32 cellular contexts compared by ENCODE assay signal in the genomic region with DNA sequence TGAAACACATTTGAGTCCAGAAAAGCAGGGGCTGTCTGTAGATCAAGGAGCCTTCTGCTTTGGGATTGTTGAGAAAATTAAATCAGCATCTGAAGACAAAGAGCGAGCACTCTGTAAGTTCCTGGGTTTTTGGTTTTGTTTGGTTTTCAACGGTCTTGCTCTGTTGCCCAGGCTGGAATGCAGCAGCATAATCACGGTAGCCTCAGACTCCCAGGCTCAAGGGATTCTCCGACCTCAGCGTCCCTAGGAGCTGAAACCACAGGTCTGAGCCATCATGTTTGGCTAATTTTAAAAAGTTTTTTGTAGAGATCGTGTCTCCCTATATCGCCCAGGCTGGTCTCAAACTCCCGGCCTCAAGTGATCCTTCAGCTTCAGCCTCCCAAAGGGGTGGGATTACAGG.
"Had no signal": no experiment of that assay in that cellular context is flagged by ENCODE, and none has a peak within 500 bp of the region (broad histone marks: within the 10 kb centered on the region; RNA-seq: fewer than 3 reads in every experiment).

No MANE protein-coding gene starts in this region.

- H2AFZ ChIP-seq: PC-9 had no signal

- H3K4me3 ChIP-seq: ascending aorta, PC-9, SJCRH30, SK-N-MC had no signal

- DNase-seq: activated CD4-positive, alpha-beta T cell treated with anti-CD3 and anti-CD28 coated beads, Interleukin-2, amount 10 ng/mL, durations not matched to agents 24 days and 14 days; activated CD4-positive, alpha-beta T cell treated with anti-CD3 and anti-CD28 coated beads, Interleukin-2, amount 50 U/mL, for 4 hours; activated CD4-positive, CD25-positive, alpha-beta regulatory T cell; activated CD8-positive, alpha-beta T cell treated with anti-CD3 and anti-CD28 coated beads for 36 hours; activated gamma-delta T cell; activated naive CD4-positive, alpha-beta T cell treated with Interleukin-2 at 50 U/mL for 16 hours; activated naive CD8-positive, alpha-beta T cell treated with anti-CD3 and anti-CD28 coated beads, Interleukin-2, amount 10 ng/mL, durations not matched to agents 7 days and 5 days; activated T-cell treated with anti-CD3 and anti-CD28 coated beads, Interleukin-2, amount 50 U/mL, for 1 hour; activated T-cell treated with anti-CD3 and anti-CD28 coated beads, Interleukin-2, amount 50 U/mL, for 72 hours; amygdala; caudate nucleus; Karpas-422; KBM-7; NCI-H1048; NCI-H1105 treated with DMSO at 0.1 percent for 48 hours; NCI-H1436 treated with DMSO at 0.1 percent for 48 hours; NCI-H1694 treated with DMSO at 0.1 percent for 48 hours; NCI-H2029; NCI-H345; NCI-H510A; NCI-H526; NCI-H748 treated with DMSO at 0.1 percent for 48 hours; NK-92 treated with Interleukin-12 subunit alpha and Interleukin-12 subunit beta, amount 100 ng/mL, for 24 hours; SHP77; SJCRH30; T1000; WERI-Rb-1 had no signal

- H3K9me3 ChIP-seq: ascending aorta, SJCRH30 had no signal

- FAIRE-seq: bronchial epithelial cell had no signal

- H3K27ac ChIP-seq: ascending aorta, PC-9, SJCRH30, SK-N-MC, WERI-Rb-1 had no signal

- ATAC-seq: activated CD8-positive, alpha-beta T cell treated with anti-CD3 and anti-CD28 coated beads for 36 hours; activated T-cell treated with anti-CD3 and anti-CD28 coated beads, Interleukin-2, amount 50 U/mL, for 72 hours; activated T-helper 17 cell treated with anti-CD3 and anti-CD28 coated beads, Interleukin-2, amount 50 U/mL, for 72 hours had no signal

- H3K4me1 ChIP-seq: ascending aorta, SJCRH30 had no signal

- H3K4me2 ChIP-seq: PC-9 had no signal

- H3K27me3 ChIP-seq: ascending aorta, SJCRH30 had no signal

- H3K36me3 ChIP-seq: ascending aorta, SJCRH30, WERI-Rb-1 had no signal
